ENCODE assay signal across 1 cellular context in genomic region chr19:41332000-41332399, GRCh38.
TF ChIP-seq lines count a peak whose summit lies in the region.

No MANE protein-coding gene starts in this region.

TF ChIP-seq in GM23338, 12 proteins besides CTCF, POLR2A, EP300 and RAD21 (continued from another document):
- TF ChIP-seq CREB1 (CRISPR knock-in tag; IDR thresholded peaks at IDR 0.05; ENCODE audit: low read depth), result no peak
